21 cellular contexts compared by ENCODE assay signal in the genomic region with DNA sequence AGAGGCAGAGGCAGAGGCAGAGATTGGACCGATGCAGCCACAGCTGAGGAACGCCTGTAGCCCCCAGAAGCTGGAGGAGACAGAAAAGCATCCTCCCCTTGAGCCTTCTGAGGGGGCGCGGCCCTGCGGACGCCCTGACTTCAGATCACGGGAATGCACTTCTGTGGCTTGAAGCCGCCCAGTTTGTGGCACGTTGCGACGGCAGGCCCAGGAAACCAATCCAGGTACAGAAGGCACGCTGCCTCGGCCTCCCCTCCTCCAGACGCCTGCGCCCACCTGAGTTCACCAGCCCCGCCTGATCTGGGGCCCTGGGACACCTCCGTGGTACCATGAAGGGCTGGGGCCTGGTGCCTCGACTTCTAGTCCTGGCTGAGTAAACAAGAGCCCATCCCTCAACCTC.
DNase-seq lines count a peak whose midpoint lies in the region; ATAC-seq, FAIRE-seq and TF ChIP-seq lines count a peak whose summit lies in the region.
"Had no signal": no experiment of that assay in that cellular context is flagged by ENCODE, and none has a peak within 500 bp of the region (broad histone marks: within the 10 kb centered on the region; RNA-seq: fewer than 3 reads in every experiment).

No MANE protein-coding gene starts in this region.

- intact Hi-C loops in CD8-positive, alpha-beta T cell (cut with DNase I, micrococcal nuclease): no loop called here
- intact Hi-C loops in kidney (cut with DNase I): no loop called here

- no peaks in the 10 kb centered on the region for H3K9me2 ChIP-seq in OCI-LY1 (ENCODE audit: low read depth, low read length)

- H3K27ac Mint-ChIP-seq in CD8-positive, alpha-beta T cell: peak overlapping the region; percentile 21
- peak overlapping the region; percentile 52 for H3K27ac Mint-ChIP-seq in stimulated activated memory B cell treated with anti-CD40 and anti-IgM and Interleukin-4, amounts not matched to agents 10 μg/mL and 1 μg/mL and 100 μg/mL, for 72 hours
- H3K27ac Mint-ChIP-seq: B cell had no signal

- no peak overlapping the region for H3K4me3 Mint-ChIP-seq in CD8-positive, alpha-beta T cell
- H3K4me3 Mint-ChIP-seq in stimulated activated memory B cell treated with anti-CD40 and anti-IgM and Interleukin-4, amounts not matched to agents 10 μg/mL and 1 μg/mL and 100 μg/mL, for 72 hours: no peak overlapping the region
- H3K4me3 Mint-ChIP-seq: B cell had no signal

- ATAC-seq in CD8-positive, alpha-beta T cell: no peak
- no peak for ATAC-seq in stimulated activated memory B cell treated with anti-CD40 and anti-IgM and Interleukin-4, amounts not matched to agents 10 μg/mL and 1 μg/mL and 100 μg/mL, for 72 hours
- ATAC-seq in GM21390 (IDR thresholded peaks at IDR 0.05; ENCODE audit: unreplicated experiment) (no peak), HG02678 (IDR thresholded peaks at IDR 0.05; ENCODE audit: unreplicated experiment) (no peak)
- ATAC-seq: HepG2 had no signal

- H3K27me3 Mint-ChIP-seq in CD8-positive, alpha-beta T cell (ENCODE audit: low read depth): no peaks in the 10 kb centered on the region
- no peaks in the 10 kb centered on the region for H3K27me3 Mint-ChIP-seq in stimulated activated memory B cell treated with anti-CD40 and anti-IgM and Interleukin-4, amounts not matched to agents 10 μg/mL and 1 μg/mL and 100 μg/mL, for 72 hours
- H3K27me3 Mint-ChIP-seq: B cell had no signal

- H3K4me3 ChIP-seq in CD8-positive, alpha-beta T cell (ENCODE audit: low read depth, low read length): no peak overlapping the region
- H3K4me3 ChIP-seq in OCI-LY1 (ENCODE audit: low read depth, low read length, poor library complexity, severe bottlenecking) (no peak overlapping the region), kidney (ENCODE audit: low read length in 2 of 2) (no peak overlapping the region)
- H3K4me3 ChIP-seq: Peyer's patch, SJSA1 had no signal

- no peaks in the 10 kb centered on the region for H3K27me3 ChIP-seq in CD8-positive, alpha-beta T cell (ENCODE audit: insufficient read depth, low read length)
- no peaks in the 10 kb centered on the region for H3K27me3 ChIP-seq in OCI-LY1 (ENCODE audit: insufficient read depth, low read length)
- H3K27me3 ChIP-seq: Peyer's patch, SJSA1 had no signal

- peaks cover 15% of the 10 kb centered on the region for H3K4me1 Mint-ChIP-seq in CD8-positive, alpha-beta T cell (ENCODE audit: low read depth)
- peaks cover 79% of the 10 kb centered on the region for H3K4me1 Mint-ChIP-seq in stimulated activated memory B cell treated with anti-CD40 and anti-IgM and Interleukin-4, amounts not matched to agents 10 μg/mL and 1 μg/mL and 100 μg/mL, for 72 hours

- POLR2A ChIA-PET in CD8-positive, alpha-beta T cell (lab: Charles Lee): no interaction called here

- H3K9me3 Mint-ChIP-seq in CD8-positive, alpha-beta T cell: no peaks in the 10 kb centered on the region
- H3K9me3 Mint-ChIP-seq in stimulated activated memory B cell treated with anti-CD40 and anti-IgM and Interleukin-4, amounts not matched to agents 10 μg/mL and 1 μg/mL and 100 μg/mL, for 72 hours: peaks cover 3% of the 10 kb centered on the region

- CTCF ChIA-PET in CD8-positive, alpha-beta T cell (lab: Charles Lee): no interaction called here

- FAIRE-seq in kidney (lab: Jason Lieb, UNC): no peak
- FAIRE-seq: D721Med, H54, HepG2 had no signal

- no peaks in the 10 kb centered on the region for H4K20me1 ChIP-seq in OCI-LY1 (ENCODE audit: insufficient read depth, low read length)

- H3K9me3 ChIP-seq in CD8-positive, alpha-beta T cell (ENCODE audit: low read length): no peaks in the 10 kb centered on the region
- H3K9me3 ChIP-seq in OCI-LY1 (ENCODE audit: low read length) (no peaks in the 10 kb centered on the region), kidney (ENCODE audit: control insufficient read depth in 1 of 2, low read length in 2 of 2) (no peaks in the 10 kb centered on the region)
- H3K9me3 ChIP-seq: Peyer's patch, SJSA1 had no signal

- no peak overlapping the region for H3K27ac ChIP-seq in CD8-positive, alpha-beta T cell (ENCODE audit: low read depth, low read length)
- H3K27ac ChIP-seq in OCI-LY1 (ENCODE audit: low read depth, low read length, poor library complexity, severe bottlenecking) (peak overlapping the region; percentile 73), kidney (ENCODE audit: low read depth in 2 of 2, low read length in 2 of 2) (no peak overlapping the region)
- H3K27ac ChIP-seq: SJSA1 had no signal

- H2AFZ ChIP-seq in OCI-LY1 (ENCODE audit: low read length): no peak overlapping the region

- peaks cover 2% of the 10 kb centered on the region for H3K4me1 ChIP-seq in CD8-positive, alpha-beta T cell (ENCODE audit: insufficient read depth, low read length)
- H3K4me1 ChIP-seq in OCI-LY1 (ENCODE audit: insufficient read depth, low read length, severe bottlenecking) (peaks cover 31% of the 10 kb centered on the region), kidney (ENCODE audit: control insufficient read depth in 1 of 2, insufficient read depth in 1 of 2, low read depth in 1 of 2, low read length in 2 of 2) (peaks cover 6 to 14% of the 10 kb centered on the region in 2 donors)

- H3K4me2 ChIP-seq in OCI-LY1 (ENCODE audit: low read length): no peak overlapping the region

- no peak overlapping the region for H3K9ac ChIP-seq in OCI-LY1 (ENCODE audit: low read length)
- no peak overlapping the region for H3K9ac ChIP-seq in kidney (ENCODE audit: low read length in 2 of 2)

- H3K36me3 Mint-ChIP-seq in CD8-positive, alpha-beta T cell: peaks cover 44% of the 10 kb centered on the region
- peaks cover 60% of the 10 kb centered on the region for H3K36me3 Mint-ChIP-seq in stimulated activated memory B cell treated with anti-CD40 and anti-IgM and Interleukin-4, amounts not matched to agents 10 μg/mL and 1 μg/mL and 100 μg/mL, for 72 hours

- no peak for DNase-seq in CD8-positive, alpha-beta T cell
- DNase-seq in kidney: peak; percentile 72
- no peak for DNase-seq in stimulated activated naive CD4-positive, alpha-beta T cell treated with Interleukin-2 at 50 U/mL for 16 hours (lab: John Stamatoyannopoulos, UW)
- DNase-seq: Karpas-422, NCI-H1092, NCI-H1417 treated with DMSO at 0.1 percent for 48 hours, NCI-H1694 treated with DMSO at 0.1 percent for 48 hours, NCI-H2081, NCI-H2227 treated with DMSO at 0.1 percent for 48 hours, NCI-H510A, OCI-M1, Peyer's patch had no signal

- TF ChIP-seq CTCF in CD8-positive, alpha-beta T cell (IDR thresholded peaks at IDR 0.05): no peak
- TF ChIP-seq CTCF in OCI-LY1 (IDR thresholded peaks at IDR 0.05; ENCODE audit: low read length) (no peak), kidney (IDR thresholded peaks at IDR 0.05; ENCODE audit: borderline replicate concordance, extremely low read depth, insufficient read depth) (no peak)

- no peaks in the 10 kb centered on the region; the same call in 1 of the 2 replicates for H3F3A ChIP-seq in OCI-LY1 (ENCODE audit: insufficient read depth, low read length)

- no peaks in the 10 kb centered on the region for H3K79me2 ChIP-seq in OCI-LY1 (ENCODE audit: insufficient read depth, low read length)

- H3K36me3 ChIP-seq in CD8-positive, alpha-beta T cell (ENCODE audit: insufficient read depth, low read length): peaks cover 3% of the 10 kb centered on the region
- no peaks in the 10 kb centered on the region for H3K36me3 ChIP-seq in OCI-LY1 (ENCODE audit: insufficient read depth, low read length)
- H3K36me3 ChIP-seq in kidney (ENCODE audit: control insufficient read depth in 1 of 2, insufficient read depth in 2 of 2, low read length in 2 of 2): peaks cover 0 to 2% of the 10 kb centered on the region in 2 donors
